In the genomic region with DNA sequence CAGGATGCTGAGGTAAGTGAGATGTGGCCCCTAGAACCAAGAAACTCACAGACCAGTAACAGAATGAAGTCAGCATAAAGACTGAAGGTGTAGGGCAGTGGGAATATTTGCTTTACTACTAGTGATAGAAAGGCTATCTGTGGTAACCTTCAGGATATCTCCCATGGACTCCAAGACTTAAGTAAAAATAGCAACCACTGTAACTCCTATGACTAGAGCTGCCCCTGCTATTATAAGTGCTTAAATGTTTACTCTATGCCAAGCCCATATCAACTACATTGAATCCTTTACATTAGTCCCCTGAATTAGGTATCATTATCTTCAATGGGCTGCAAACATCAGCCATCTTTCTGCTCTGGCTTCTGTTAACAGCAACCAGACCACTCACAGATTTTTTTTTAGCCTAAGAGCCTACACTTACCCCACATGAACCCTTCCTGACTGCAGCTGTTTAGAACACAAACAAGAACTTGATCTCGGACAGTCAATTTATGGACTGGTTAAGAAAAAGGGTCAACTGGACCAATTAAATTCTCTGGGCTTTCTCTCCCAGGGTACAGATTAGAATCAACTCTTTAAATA, we compare ENCODE assay signal across 21 cellular contexts.
"Had no signal": no experiment of that assay in that cellular context is flagged by ENCODE, and none has a peak within 500 bp of the region (broad histone marks: within the 10 kb centered on the region; RNA-seq: fewer than 3 reads in every experiment).

No MANE protein-coding gene starts in this region.

- H3K27ac Mint-ChIP-seq: activated naive CD8-positive, alpha-beta T cell treated with anti-CD3 and anti-CD28 coated beads, Interleukin-2, amount 10 ng/mL, durations not matched to agents 7 days and 5 days; activated T-helper 1 cell treated with anti-CD3 and anti-CD28 coated beads, Interleukin-12 subunit alpha, Interleukin-12 subunit beta, Interleukin-2, Interleukin-4 antibody, amounts not matched to agents 30 ng/mL and 10 ng/mL and 1 ng/mL, durations not matched to agents 14 hours and 24 hours and 36 hours had no signal

- H3K27ac ChIP-seq: body of pancreas, dorsolateral prefrontal cortex, tibial artery, vagina, WERI-Rb-1 had no signal

- H3K9me3 Mint-ChIP-seq: activated naive CD8-positive, alpha-beta T cell treated with anti-CD3 and anti-CD28 coated beads, Interleukin-2, amount 10 ng/mL, durations not matched to agents 7 days and 5 days had no signal

- H3K4me1 ChIP-seq: body of pancreas, tibial artery, vagina had no signal

- H3K36me3 Mint-ChIP-seq: activated naive CD8-positive, alpha-beta T cell treated with anti-CD3 and anti-CD28 coated beads, Interleukin-2, amount 10 ng/mL, durations not matched to agents 7 days and 5 days had no signal

- H3K36me3 ChIP-seq: tibial artery, vagina, WERI-Rb-1 had no signal

- H3K4me3 Mint-ChIP-seq: activated naive CD8-positive, alpha-beta T cell treated with anti-CD3 and anti-CD28 coated beads, Interleukin-2, amount 10 ng/mL, durations not matched to agents 7 days and 5 days; activated T-helper 1 cell treated with anti-CD3 and anti-CD28 coated beads, Interleukin-12 subunit alpha, Interleukin-12 subunit beta, Interleukin-2, Interleukin-4 antibody, amounts not matched to agents 30 ng/mL and 10 ng/mL and 1 ng/mL, durations not matched to agents 14 hours and 24 hours and 36 hours had no signal

- H3K27me3 Mint-ChIP-seq: activated naive CD8-positive, alpha-beta T cell treated with anti-CD3 and anti-CD28 coated beads, Interleukin-2, amount 10 ng/mL, durations not matched to agents 7 days and 5 days had no signal

- DNase-seq: activated CD4-positive, alpha-beta T cell treated with anti-CD3 and anti-CD28 coated beads for 1 hour; activated CD8-positive, alpha-beta memory T cell treated with anti-CD3 and anti-CD28 coated beads for 24 hours; activated naive CD4-positive, alpha-beta T cell; activated naive CD8-positive, alpha-beta T cell treated with anti-CD3 and anti-CD28 coated beads, Interleukin-2, amount 10 ng/mL, durations not matched to agents 7 days and 5 days; amygdala; body of pancreas; caudate nucleus; dorsolateral prefrontal cortex; foreskin fibroblast; hypothalamus; islet precursor cell; mammary epithelial cell; occipital lobe; posterior cingulate gyrus; stimulated activated CD4-positive, alpha-beta T cell treated with anti-CD3 and anti-CD28 coated beads, Interleukin-2, amount 100 ng/mL, for 24 hours; stimulated activated naive CD4-positive, alpha-beta T cell treated with Interleukin-2 at 50 U/mL for 16 hours; tibial artery; WERI-Rb-1 had no signal

- H3K4me1 Mint-ChIP-seq: activated naive CD8-positive, alpha-beta T cell treated with anti-CD3 and anti-CD28 coated beads, Interleukin-2, amount 10 ng/mL, durations not matched to agents 7 days and 5 days had no signal

- ATAC-seq: body of pancreas, left lobe of liver had no signal

- H3K9me3 ChIP-seq: body of pancreas, tibial artery, vagina had no signal

- H3K27me3 ChIP-seq: body of pancreas, dorsolateral prefrontal cortex, tibial artery, vagina had no signal

- H3K4me3 ChIP-seq: body of pancreas, dorsolateral prefrontal cortex, tibial artery, vagina had no signal
